In genomic region chr9:87725900-87726709, GRCh38 we compare ENCODE assay signal across 8 cellular contexts. TPM values are rescaled to one million over a fixed set of nuclear protein-coding genes. Genes with fewer than 3 reads are reported as not detected.
DNase-seq lines count a peak whose midpoint lies in the region; ATAC-seq and TF ChIP-seq lines count a peak whose summit lies in the region.

CTSL (plus strand) TSS chr9:87726119; CDS start chr9:87727604, 1,485 bp downstream.

- H3K27ac ChIP-seq in cingulate gyrus (ENCODE audit: low read depth, low read length) (peak within 1 kb of the TSS; percentile 95), skeletal muscle tissue (ENCODE audit: low read depth, low read length) (peak within 1 kb of the TSS; percentile 94)

- H3K4me3 ChIP-seq in skeletal muscle tissue (ENCODE audit: low read length in 3 of 3), result peak within 1 kb of the TSS; percentile 88 to 97 (median 93)

- peak; percentile 45 for DNase-seq in GM13976 (ENCODE audit: low spot score)
- DNase-seq in NCI-H2029 (lab: John Stamatoyannopoulos, UW), result peak; percentile 58
- DNase-seq in activated CD4-positive, alpha-beta T cell treated with anti-CD3 and anti-CD28 coated beads for 1 hour, result peak; percentile 64
- DNase-seq in iris pigment epithelial cell (ENCODE audit: low read depth), result peak; percentile 77

- in situ Hi-C loops in GM13976 (cut with MboI; ENCODE audit: low sequenced_read_pairs, unreplicated experiment), result no loop called here

- peaks cover 29 to 34% (median 31%) of the 10 kb centered on the region in 3 donors for H3K36me3 ChIP-seq in skeletal muscle tissue (ENCODE audit: control insufficient read depth in 3 of 3, insufficient read depth in 3 of 3, low read length in 3 of 3)

- H3K9me3 ChIP-seq in skeletal muscle tissue (ENCODE audit: control insufficient read depth in 3 of 3, low read length in 3 of 3), result no peaks in the 10 kb centered on the region

- no peaks in the 10 kb centered on the region for H3K27me3 ChIP-seq in skeletal muscle tissue (ENCODE audit: control insufficient read depth in 3 of 3, insufficient read depth in 3 of 3, low read length in 3 of 3)

- TF ChIP-seq CTCF in GM13976 (IDR thresholded peaks at IDR 0.05; ENCODE audit: borderline replicate concordance, control extremely low read depth, extremely low read depth, insufficient read depth, missing control alignments), result no peak

- H3K4me1 ChIP-seq in skeletal muscle tissue (ENCODE audit: control insufficient read depth in 3 of 3, insufficient read depth in 3 of 3, low read length in 3 of 3), result peaks cover 11 to 32% (median 12%) of the 10 kb centered on the region in 3 donors

- H3K9ac ChIP-seq in skeletal muscle tissue (ENCODE audit: low read depth in 1 of 3, low read length in 3 of 3), result peak within 1 kb of the TSS; percentile 97 to 98 (median 97)

- ATAC-seq in GM19328 (IDR thresholded peaks at IDR 0.05; ENCODE audit: unreplicated experiment) (no peak), HG02884 (IDR thresholded peaks at IDR 0.05; ENCODE audit: unreplicated experiment) (no peak)

RNA-seq across cellular contexts. Expression of gene CTSL, which starts in this region (rescaled TPM):
- total RNA-seq in skeletal muscle tissue, result 45.9 TPM
